Comparison of ENCODE assay signal across 14 cellular contexts in genomic region chr3:185242642-185243041, GRCh38. TPM values are rescaled to one million over a fixed set of nuclear protein-coding genes. Genes with fewer than 3 reads are reported as not detected.
DNase-seq lines count a peak whose midpoint lies in the region; TF ChIP-seq lines count a peak whose summit lies in the region.
"Had no signal": no experiment of that assay in that cellular context is flagged by ENCODE, and none has a peak within 500 bp of the region (broad histone marks: within the 10 kb centered on the region; RNA-seq: fewer than 3 reads in every experiment).

No MANE protein-coding gene starts in this region.

- no peak overlapping the region for H3K9ac ChIP-seq in NT2/D1 (ENCODE audit: insufficient read length, low read depth)
- H3K9ac ChIP-seq: BLaER1 had no signal

- H3K27me3 Mint-ChIP-seq in activated CD4-positive, alpha-beta memory T cell treated with anti-CD3 and anti-CD28 coated beads for 36 hours, result peaks cover 12% of the 10 kb centered on the region

- TF ChIP-seq CTCF in BE2C (IDR thresholded peaks at IDR 0.05; ENCODE audit: low read depth, low read length), result no peak

- H3K27ac Mint-ChIP-seq in activated CD4-positive, alpha-beta memory T cell treated with anti-CD3 and anti-CD28 coated beads for 36 hours, result no peak overlapping the region
- H3K27ac Mint-ChIP-seq: CD8-positive, alpha-beta T cell had no signal

- H3K9me3 Mint-ChIP-seq in activated CD4-positive, alpha-beta memory T cell treated with anti-CD3 and anti-CD28 coated beads for 36 hours, result peaks cover 40% of the 10 kb centered on the region

- peaks cover 5% of the 10 kb centered on the region for H3K36me3 Mint-ChIP-seq in activated CD4-positive, alpha-beta memory T cell treated with anti-CD3 and anti-CD28 coated beads for 36 hours
- H3K36me3 Mint-ChIP-seq: CD4-positive, CD25-positive, alpha-beta regulatory T cell had no signal

- no peak overlapping the region for H3K4me3 ChIP-seq in BE2C (ENCODE audit: low read depth, low read length)
- H3K4me3 ChIP-seq in NT2/D1 (ENCODE audit: insufficient read length, low read depth), result no peak overlapping the region
- H3K4me3 ChIP-seq: BLaER1 had no signal

- peak; percentile 16 for DNase-seq in BE2C
- DNase-seq in NT2/D1 (ENCODE audit: low read depth, low spot score), result peak; percentile 16
- peak; percentile 68 for DNase-seq in islet precursor cell
- no peak for DNase-seq in activated CD4-positive, alpha-beta memory T cell treated with anti-CD3 and anti-CD28 coated beads for 36 hours
- DNase-seq in AG08395 (ENCODE audit: low spot score), result no peak
- no peak for DNase-seq in NCI-H82 (lab: John Stamatoyannopoulos, UW)
- DNase-seq: Caco-2; CD4-positive, CD25-positive, alpha-beta regulatory T cell; CD8-positive, alpha-beta T cell; DMS 273 treated with DMSO at 0.1 percent for 48 hours; DMS79; H7; HCEC 1CT had no signal

- no peak overlapping the region for H3K4me3 Mint-ChIP-seq in activated CD4-positive, alpha-beta memory T cell treated with anti-CD3 and anti-CD28 coated beads for 36 hours
- H3K4me3 Mint-ChIP-seq: CD4-positive, CD25-positive, alpha-beta regulatory T cell; CD8-positive, alpha-beta T cell had no signal

- intact Hi-C loops in activated CD4-positive, alpha-beta memory T cell treated with anti-CD3 and anti-CD28 coated beads for 36 hours (cut with micrococcal nuclease), result no loop called here

- POLR2A ChIA-PET in activated CD4-positive, alpha-beta memory T cell treated with anti-CD3 and anti-CD28 coated beads for 36 hours (lab: Charles Lee), result no interaction called here

- CTCF ChIA-PET in activated CD4-positive, alpha-beta memory T cell treated with anti-CD3 and anti-CD28 coated beads for 36 hours (lab: Charles Lee), result no interaction called here

- H3K27me3 ChIP-seq in BE2C, result no peaks in the 10 kb centered on the region
- H3K27me3 ChIP-seq in NT2/D1 (ENCODE audit: insufficient read depth, insufficient read length), result no peaks in the 10 kb centered on the region
- H3K27me3 ChIP-seq: BLaER1 had no signal

- H3K4me1 ChIP-seq in BE2C (no peaks in the 10 kb centered on the region), NT2/D1 (ENCODE audit: insufficient read depth, insufficient read length) (no peaks in the 10 kb centered on the region)
- H3K4me1 ChIP-seq: BLaER1, Caco-2 had no signal

- no peaks in the 10 kb centered on the region for H3K4me1 Mint-ChIP-seq in activated CD4-positive, alpha-beta memory T cell treated with anti-CD3 and anti-CD28 coated beads for 36 hours (ENCODE audit: low read depth)
- H3K4me1 Mint-ChIP-seq: CD4-positive, CD25-positive, alpha-beta regulatory T cell had no signal

- H3K36me3 ChIP-seq in BE2C (no peaks in the 10 kb centered on the region), NT2/D1 (ENCODE audit: insufficient read depth, insufficient read length, low read length) (peaks cover 11% of the 10 kb centered on the region)
- H3K36me3 ChIP-seq: BLaER1 had no signal

- H3K9me3 ChIP-seq in BE2C (no peaks in the 10 kb centered on the region), NT2/D1 (ENCODE audit: insufficient read depth, low read length) (peaks cover 10% of the 10 kb centered on the region)

RNA-seq across cellular contexts. Expression of gene EHHADH, which starts 11.2 kb away (rescaled TPM):
- polyA plus RNA-seq in BE2C (2012; ENCODE audit: insufficient read depth, insufficient read length, low read depth), result 1.8 TPM
- total RNA-seq in activated CD4-positive, alpha-beta memory T cell treated with anti-CD3 and anti-CD28 coated beads for 36 hours, result 1 to 10 TPM; 1.9 to 3.2 TPM

Comparison
In these comparisons a context has a peak if more than half of its experiments do, and no peak if none do; other contexts are left out.
1. DNase-seq: peak in BE2C (single experiment), NT2/D1 (single experiment) and islet precursor cell (single experiment); none in activated CD4-positive, alpha-beta memory T cell treated with anti-CD3 and anti-CD28 coated beads for 36 hours (single experiment), AG08395 (single experiment) and NCI-H82 (single experiment).